8 cellular contexts compared by ENCODE assay signal in genomic region chr14:36604757-36605505, GRCh38. TPM values are rescaled to one million over a fixed set of nuclear protein-coding genes. Genes with fewer than 3 reads are reported as not detected.
DNase-seq lines count a peak whose midpoint lies in the region; ATAC-seq and TF ChIP-seq lines count a peak whose summit lies in the region.

No MANE protein-coding gene starts in this region.

- CTCF ChIA-PET in RWPE1 (lab: Yijun Ruan, JAX), result interaction anchor here (0.5 to 1.8 kb wide), 18 partner anchors 8 to 970 kb away, joined by 3 to 21 read pairs (median 4); no protein-coding TSS in a partner anchor

- DNase-seq in GM06990 (ENCODE audit: extremely low read depth, insufficient read length) (no peak), NCI-H1092 (lab: John Stamatoyannopoulos, UW) (peak; percentile 87), RWPE1 (ENCODE audit: low spot score) (peak; percentile 76), dermis blood vessel endothelial cell (peak; percentile 81), lung (ENCODE audit: low spot score) (peak; percentile 69), aorta (no peak)

- no peaks in the 10 kb centered on the region for H3K9me3 ChIP-seq in lung (ENCODE audit: control insufficient read depth in 2 of 2, insufficient read depth in 1 of 2, low read length in 1 of 2)
- no peaks in the 10 kb centered on the region for H3K9me3 ChIP-seq in aorta (ENCODE audit: control insufficient read depth, low read length)

- H3K4me1 ChIP-seq in lung (ENCODE audit: control insufficient read depth in 2 of 2, insufficient read depth in 2 of 2, low read length in 2 of 2) (no peaks in the 10 kb centered on the region), aorta (ENCODE audit: control insufficient read depth in 1 of 2, insufficient read depth in 2 of 2, low read length in 2 of 2) (no peaks in the 10 kb centered on the region)

- H3K4me3 ChIP-seq in GM06990 (replicated peaks; ENCODE audit: low read depth, low read length) (no peak overlapping the region), lung (no peak overlapping the region), aorta (ENCODE audit: low read length in 2 of 2) (no peak overlapping the region)

- peak; percentile 82 for ATAC-seq in HG02623 (IDR thresholded peaks at IDR 0.05; ENCODE audit: unreplicated experiment)
- ATAC-seq in lung (ENCODE audit: insufficient read depth, low FRiP score), result peak; percentile 72
- ATAC-seq in aorta (ENCODE audit: low FRiP score), result peak; percentile 57

- H3K27me3 ChIP-seq in GM06990 (replicated peaks; ENCODE audit: control insufficient read depth, insufficient read depth, low read length), result no peaks in the 10 kb centered on the region
- peaks cover 4% of the 10 kb centered on the region for H3K27me3 ChIP-seq in lung (ENCODE audit: control insufficient read depth, insufficient read depth)
- H3K27me3 ChIP-seq in aorta (ENCODE audit: control insufficient read depth in 1 of 2, insufficient read depth in 2 of 2, low read length in 1 of 2), result no peaks in the 10 kb centered on the region

- TF ChIP-seq CTCF in 22Rv1 (IDR thresholded peaks at IDR 0.05), result peak; percentile 82
- TF ChIP-seq CTCF in GM06990 (IDR thresholded peaks at IDR 0.05; ENCODE audit: insufficient read depth, low read length, poor library complexity, severe bottlenecking), result peak; percentile 82
- peak; percentile 82 for TF ChIP-seq CTCF in RWPE1 (conservative IDR thresholded peaks at IDR 0.05; ENCODE audit: low read depth)
- peak; percentile 22 for TF ChIP-seq CTCF in lung (IDR thresholded peaks at IDR 0.05; ENCODE audit: control extremely low read depth, extremely low read depth)

- POLR2A ChIA-PET in RWPE1 (lab: Yijun Ruan, JAX; ENCODE audit: low non-redundant PET), result no interaction called here

- H3K27ac ChIP-seq in 22Rv1 (no peak overlapping the region), RWPE1 (no peak overlapping the region), lung (ENCODE audit: low read depth in 1 of 2, low read length in 1 of 2) (no peak overlapping the region), aorta (ENCODE audit: low read depth in 1 of 2, low read length in 2 of 2) (no peak overlapping the region)

- H3K36me3 ChIP-seq in GM06990 (ENCODE audit: control insufficient read depth, insufficient read depth, low read length) (no peaks in the 10 kb centered on the region), lung (ENCODE audit: control insufficient read depth in 2 of 2, insufficient read depth in 2 of 2, low read length in 2 of 2) (no peaks in the 10 kb centered on the region), aorta (ENCODE audit: control insufficient read depth in 1 of 2, insufficient read depth in 2 of 2, low read length in 1 of 2) (no peaks in the 10 kb centered on the region)

- 0% methylated on average over 4 of the region's 4 CpGs for WGBS in lung, 2 donors
- 1% methylated on average over 4 of the region's 4 CpGs for WGBS in aorta, 2 donors

- intact Hi-C loops in aorta (cut with DNase I), result no loop called here

RNA-seq across cellular contexts. Expression of gene NKX2-8, which starts 22.5 kb away (rescaled TPM):
- not detected in 2 replicates for total RNA-seq in dermis blood vessel endothelial cell
- total RNA-seq in lung, result 1 to 10 TPM in 1 of 2 donors, under 1 TPM in 1; 0.91 to 1.3 TPM
- 1 to 10 TPM in 1 of 2 donors, under 1 TPM in 1; 0.45 to 1.2 TPM for polyA plus RNA-seq in lung
- total RNA-seq in aorta, result not detected
- polyA plus RNA-seq in aorta, result not detected

RNA-seq across cellular contexts. Expression of gene PAX9, which starts 56.7 kb away (rescaled TPM):
- total RNA-seq in dermis blood vessel endothelial cell, result 0.37 TPM in 1 of 2 replicates, not detected in the other
- 1 to 10 TPM; 1.8 to 6.0 TPM for total RNA-seq in lung
- polyA plus RNA-seq in lung, result 1 to 10 TPM; 1.2 to 1.8 TPM
- total RNA-seq in aorta, result 1 to 10 TPM in 1 of 2 donors, under 1 TPM in 1; 0.48 to 3.4 TPM
- polyA plus RNA-seq in aorta, result under 1 TPM; 0.28 to 0.50 TPM

Comparison
In these comparisons a context has a peak if more than half of its experiments do, and no peak if none do; other contexts are left out.
1. CTCF ChIP-seq: peak in every context shown above with its lines; median percentile 82 in 22Rv1; 82 in GM06990; 82 in RWPE1; 22 in lung.
2. DNase-seq: peak in NCI-H1092 (single experiment), RWPE1 (single experiment), dermis blood vessel endothelial cell (single experiment) and lung (single experiment); none in GM06990 (single experiment) and aorta (0 of 2).
3. Peak in every context shown above with its lines, with median percentiles within 50 percentile points of each other: ATAC-seq.